ENCODE assay signal across 16 cellular contexts in genomic region chr3:150242220-150242938, GRCh38.
A peak's percentile ranks its signal among the peaks of the same experiment; 100 is the strongest.
DNase-seq lines count a peak whose midpoint lies in the region; ATAC-seq and TF ChIP-seq lines count a peak whose summit lies in the region.
"Had no signal": no experiment of that assay in that cellular context is flagged by ENCODE, and none has a peak within 500 bp of the region (broad histone marks: within the 10 kb centered on the region; RNA-seq: fewer than 3 reads in every experiment).

No MANE protein-coding gene starts in this region.

- in situ Hi-C loops in mammary epithelial cell (cut with MboI; ENCODE audit: low sequenced_read_pairs in 2 of 2), result no loop called here

- dilution Hi-C loops in mammary epithelial cell (cut with HindIII; ENCODE audit: low sequenced_read_pairs), result no loop called here

- 55% methylated on average over 3 of the region's 3 CpGs for WGBS in hepatocyte (ENCODE audit: low lambda C conversion rate, missing lambda C conversion rate)
- 98% methylated on average over 3 of the region's 3 CpGs for WGBS in mammary epithelial cell (ENCODE audit: low coverage, missing lambda C conversion rate)
- WGBS in heart right ventricle, 2 donors, result 95 to 98% methylated on average over 3 of the region's 3 CpGs

- POLR2A ChIA-PET in AG04450 (lab: Yijun Ruan, JAX), result interaction anchor here (0.7 to 1.6 kb wide), 3 partner anchors 13 to 227 kb away, joined by 3 to 8 read pairs (median 4); no protein-coding TSS in a partner anchor

- intact Hi-C loops in mammary epithelial cell (cut with micrococcal nuclease), result no loop called here
- intact Hi-C loops in heart right ventricle (cut with DNase I), result no loop called here

- no TSS peak for BruUV-seq in mammary epithelial cell (replicated peaks; lab: Mats Ljungman, UMichigan)

- CTCF ChIA-PET in AG04450 (lab: Charles Lee), result interaction anchor here (1.5 kb wide), 1 partner anchor 14 kb away, joined by 8 read pairs; no protein-coding TSS in a partner anchor
- CTCF ChIA-PET in mammary epithelial cell (lab: Charles Lee; ENCODE audit: low non-redundant PET), result no interaction called here

- H3K9me2 ChIP-seq in hepatocyte (replicated peaks; ENCODE audit: insufficient read depth), result no peaks in the 10 kb centered on the region

- H3K4me1 ChIP-seq in SJCRH30 (peaks cover 43% of the 10 kb centered on the region), hepatocyte (ENCODE audit: insufficient read depth) (peaks cover 15% of the 10 kb centered on the region), mammary epithelial cell (ENCODE audit: insufficient read depth, low read length) (peaks cover 20% of the 10 kb centered on the region), heart right ventricle (peaks cover 0 to 15% (median 6%) of the 10 kb centered on the region in 9 donors)

- DNase-seq in AG04450 (ENCODE audit: low read depth, low spot score) (peak; percentile 59), LHCN-M2 (ENCODE audit: low read depth) (peak; percentile 89), SJCRH30 (peak; percentile 89 to 97), hepatocyte (ENCODE audit: low spot score) (no peak), mammary epithelial cell (no peak), omental fat pad (ENCODE audit: low spot score) (no peak), GOT3 (lab: John Stamatoyannopoulos, UW) (no peak), heart right ventricle (no peak)
- DNase-seq: cerebellar nuclear complex; DMS79; erythroblast; midbrain; stimulated activated CD4-positive, alpha-beta T cell treated with anti-CD3 and anti-CD28 coated beads, Interleukin-2, amount 100 ng/mL, for 48 hours; stimulated activated naive CD4-positive, alpha-beta T cell had no signal

- H3K27me3 ChIP-seq in AG04450 (ENCODE audit: control insufficient read depth, insufficient read depth, low read length) (no peaks in the 10 kb centered on the region), SJCRH30 (no peaks in the 10 kb centered on the region), hepatocyte (no peaks in the 10 kb centered on the region), mammary epithelial cell (ENCODE audit: insufficient read depth, low read length) (no peaks in the 10 kb centered on the region), heart right ventricle (no peaks in the 10 kb centered on the region)
- H3K27me3 ChIP-seq: SJSA1 had no signal

- peak overlapping the region; percentile 40 for H3K27ac ChIP-seq in AG04450 (ENCODE audit: low read depth, low read length)
- H3K27ac ChIP-seq in SJCRH30, result peak overlapping the region; percentile 95
- peak overlapping the region; percentile 1 for H3K27ac ChIP-seq in hepatocyte
- no peak overlapping the region for H3K27ac ChIP-seq in mammary epithelial cell (ENCODE audit: insufficient read depth, low read depth, low read length)
- no peak overlapping the region for H3K27ac ChIP-seq in heart right ventricle
- H3K27ac ChIP-seq: SJSA1 had no signal

- TF ChIP-seq CTCF in AG04450 (IDR thresholded peaks at IDR 0.05; ENCODE audit: low read depth, low read length) (no peak), hepatocyte (IDR thresholded peaks at IDR 0.05; ENCODE audit: poor library complexity) (no peak), mammary epithelial cell (conservative IDR thresholded peaks at IDR 0.05 in 1 of 2, IDR thresholded peaks at IDR 0.05 in 1 of 2; ENCODE audit: extremely low read depth in 1 of 2, insufficient read depth in 1 of 2, low read depth in 1 of 2, low read length in 2 of 2) (no peak), omental fat pad (IDR thresholded peaks at IDR 0.05) (no peak), heart right ventricle (IDR thresholded peaks at IDR 0.05) (no peak)

- H3K36me3 ChIP-seq in SJCRH30, result no peaks in the 10 kb centered on the region
- H3K36me3 ChIP-seq in hepatocyte (replicated peaks; ENCODE audit: insufficient read depth, low read depth), result no peaks in the 10 kb centered on the region
- no peaks in the 10 kb centered on the region for H3K36me3 ChIP-seq in mammary epithelial cell (ENCODE audit: insufficient read depth, low read length)
- no peaks in the 10 kb centered on the region for H3K36me3 ChIP-seq in heart right ventricle
- H3K36me3 ChIP-seq: SJSA1 had no signal

- no peak for ATAC-seq in omental fat pad (ENCODE audit: low FRiP score)
- ATAC-seq in heart right ventricle, result no peak
- ATAC-seq: GM12878 had no signal

- H2AFZ ChIP-seq in hepatocyte, result no peak overlapping the region
- H2AFZ ChIP-seq in mammary epithelial cell (ENCODE audit: low read depth, low read length), result no peak overlapping the region

- H3K9me3 ChIP-seq in AG04450 (ENCODE audit: control insufficient read depth, insufficient read depth, low read length) (no peaks in the 10 kb centered on the region), SJCRH30 (replicated peaks) (no peaks in the 10 kb centered on the region), hepatocyte (ENCODE audit: low read depth) (no peaks in the 10 kb centered on the region), mammary epithelial cell (replicated peaks; ENCODE audit: insufficient read depth, low read length) (no peaks in the 10 kb centered on the region), heart right ventricle (no peaks in the 10 kb centered on the region)
- H3K9me3 ChIP-seq: SJSA1 had no signal

- H3K4me3 ChIP-seq in AG04450 (ENCODE audit: low read depth, low read length), result no peak overlapping the region
- no peak overlapping the region for H3K4me3 ChIP-seq in SJCRH30
- no peak overlapping the region for H3K4me3 ChIP-seq in hepatocyte
- no peak overlapping the region for H3K4me3 ChIP-seq in mammary epithelial cell (replicated peaks in 1 of 3; ENCODE audit: insufficient read depth in 1 of 3, low read depth in 2 of 3, low read length in 3 of 3)
- no peak overlapping the region for H3K4me3 ChIP-seq in heart right ventricle
- H3K4me3 ChIP-seq: GM12878, SJSA1 had no signal

- H3K4me2 ChIP-seq in hepatocyte (peak overlapping the region; percentile 17), mammary epithelial cell (ENCODE audit: insufficient read depth, low read depth, low read length) (no peak overlapping the region)

- no peak overlapping the region for H3K9ac ChIP-seq in mammary epithelial cell (ENCODE audit: insufficient read depth, low read length)

- H4K20me1 ChIP-seq in hepatocyte (ENCODE audit: insufficient read depth, poor library complexity, severe bottlenecking) (no peaks in the 10 kb centered on the region), mammary epithelial cell (ENCODE audit: insufficient read depth, low read length) (no peaks in the 10 kb centered on the region)

- H3K79me2 ChIP-seq in hepatocyte (no peaks in the 10 kb centered on the region), mammary epithelial cell (ENCODE audit: insufficient read depth, low read length) (peaks cover 4% of the 10 kb centered on the region)

Comparison
In these comparisons a context has a peak if more than half of its experiments do, and no peak if none do; other contexts are left out.
1. DNase-seq: peak in AG04450 (single experiment), LHCN-M2 (single experiment) and SJCRH30 (2 of 2); none in hepatocyte (single experiment), mammary epithelial cell (single experiment), omental fat pad (single experiment), GOT3 (single experiment) and heart right ventricle (0 of 2).
2. H3K27ac ChIP-seq: peak in AG04450 (single experiment), SJCRH30 (single experiment) and hepatocyte (single experiment); none in mammary epithelial cell (single experiment) and heart right ventricle (0 of 10).